Comparison of ENCODE assay signal across 16 cellular contexts in genomic region chr2:43104106-43104505, GRCh38.
DNase-seq lines count a peak whose midpoint lies in the region; ATAC-seq and TF ChIP-seq lines count a peak whose summit lies in the region.
"Had no signal": no experiment of that assay in that cellular context is flagged by ENCODE, and none has a peak within 500 bp of the region (broad histone marks: within the 10 kb centered on the region; RNA-seq: fewer than 3 reads in every experiment).

No MANE protein-coding gene starts in this region.

- H3K9ac ChIP-seq in stomach smooth muscle (ENCODE audit: low read length in 2 of 2): no peak overlapping the region

- H3K27me3 Mint-ChIP-seq in CD14-positive monocyte (ENCODE audit: low read depth in 3 of 3) (peaks cover 0 to 5% (median 0%) of the 10 kb centered on the region in 3 donors), nephron (ENCODE audit: low read depth) (peaks cover 1% of the 10 kb centered on the region)

- H3K4me3 ChIP-seq in breast epithelium (no peak overlapping the region), stomach smooth muscle (ENCODE audit: low read length in 2 of 2) (no peak overlapping the region)
- H3K4me3 ChIP-seq: HAP-1 had no signal

- DNase-seq in CD14-positive monocyte (ENCODE audit: low spot score) (no peak), breast epithelium (ENCODE audit: low spot score in 2 of 2) (no peak), T-helper 9 cell (no peak)
- DNase-seq: ACHN, BE2C, NCI-H1436, NCI-H2029 treated with DMSO at 0.1 percent for 48 hours, NCI-H510A, NCI-H82, SHP77 treated with DMSO at 0.1 percent for 48 hours had no signal

- H3K4me1 ChIP-seq in breast epithelium (peaks cover 5 to 23% of the 10 kb centered on the region in 2 donors), stomach smooth muscle (ENCODE audit: control insufficient read depth, insufficient read depth, low read length) (peaks cover 42% of the 10 kb centered on the region)
- H3K4me1 ChIP-seq: BE2C, HAP-1 had no signal

- TF ChIP-seq CTCF in CD14-positive monocyte (IDR thresholded peaks at IDR 0.05) (no peak), breast epithelium (IDR thresholded peaks at IDR 0.05) (no peak), nephron (IDR thresholded peaks at IDR 0.05; ENCODE audit: unreplicated experiment in 3 of 3) (no peak)

- ATAC-seq in HG02763 (IDR thresholded peaks at IDR 0.05; ENCODE audit: unreplicated experiment) (no peak), HG02973 (IDR thresholded peaks at IDR 0.05; ENCODE audit: unreplicated experiment) (no peak)
- ATAC-seq: Panc1 had no signal

- H3K36me3 Mint-ChIP-seq in CD14-positive monocyte (peaks cover 7 to 11% of the 10 kb centered on the region in 2 donors), nephron (ENCODE audit: low read depth) (no peaks in the 10 kb centered on the region)

- no peaks in the 10 kb centered on the region for H3K27me3 ChIP-seq in breast epithelium
- H3K27me3 ChIP-seq in stomach smooth muscle (ENCODE audit: control insufficient read depth in 1 of 2, insufficient read depth in 2 of 2, low read length in 2 of 2): no peaks in the 10 kb centered on the region
- H3K27me3 ChIP-seq: BE2C had no signal

- no peaks in the 10 kb centered on the region for H3K36me3 ChIP-seq in breast epithelium
- no peaks in the 10 kb centered on the region for H3K36me3 ChIP-seq in stomach smooth muscle (ENCODE audit: control insufficient read depth in 2 of 2, insufficient read depth in 2 of 2, low read length in 2 of 2)
- H3K36me3 ChIP-seq: BE2C, HAP-1 had no signal

- TF ChIP-seq POLR2A in breast epithelium (IDR thresholded peaks at IDR 0.05): no peak

- H3K4me3 Mint-ChIP-seq in CD14-positive monocyte: no peak overlapping the region
- H3K4me3 Mint-ChIP-seq in nephron: peak overlapping the region in 1 of 3 experiments; percentile 15

- H3K9me3 Mint-ChIP-seq in CD14-positive monocyte (peaks cover 0 to 9% (median 0%) of the 10 kb centered on the region in 7 donors), nephron (peaks cover 11% of the 10 kb centered on the region)

- peaks cover 83% of the 10 kb centered on the region for H3K4me1 Mint-ChIP-seq in CD14-positive monocyte
- H3K4me1 Mint-ChIP-seq in nephron: peaks cover 72% of the 10 kb centered on the region

- H3K27ac Mint-ChIP-seq in CD14-positive monocyte (peak overlapping the region in 5 of 7 donors; percentile 6 to 98 (median 97)), nephron (peak overlapping the region in 2 of 3 experiments; percentile 85 to 90)

- H3K9me3 ChIP-seq in breast epithelium (no peaks in the 10 kb centered on the region), stomach smooth muscle (ENCODE audit: control insufficient read depth in 2 of 2, low read length in 2 of 2) (no peaks in the 10 kb centered on the region)
- H3K9me3 ChIP-seq: BE2C, HAP-1 had no signal

- intact Hi-C loops in CD14-positive monocyte (cut with micrococcal nuclease) (loop anchor here in 1 of 2 donors (10.0 kb wide), 2 partner anchors 139 to 289 kb away; no protein-coding TSS in a partner anchor), breast epithelium (cut with DNase I; ENCODE audit: low total_unique reads) (no loop called here)

- H3K27ac ChIP-seq in breast epithelium: peak overlapping the region; percentile 62 to 93
- H3K27ac ChIP-seq in stomach smooth muscle (ENCODE audit: low read length): peak overlapping the region; percentile 62
